In the genomic region with DNA sequence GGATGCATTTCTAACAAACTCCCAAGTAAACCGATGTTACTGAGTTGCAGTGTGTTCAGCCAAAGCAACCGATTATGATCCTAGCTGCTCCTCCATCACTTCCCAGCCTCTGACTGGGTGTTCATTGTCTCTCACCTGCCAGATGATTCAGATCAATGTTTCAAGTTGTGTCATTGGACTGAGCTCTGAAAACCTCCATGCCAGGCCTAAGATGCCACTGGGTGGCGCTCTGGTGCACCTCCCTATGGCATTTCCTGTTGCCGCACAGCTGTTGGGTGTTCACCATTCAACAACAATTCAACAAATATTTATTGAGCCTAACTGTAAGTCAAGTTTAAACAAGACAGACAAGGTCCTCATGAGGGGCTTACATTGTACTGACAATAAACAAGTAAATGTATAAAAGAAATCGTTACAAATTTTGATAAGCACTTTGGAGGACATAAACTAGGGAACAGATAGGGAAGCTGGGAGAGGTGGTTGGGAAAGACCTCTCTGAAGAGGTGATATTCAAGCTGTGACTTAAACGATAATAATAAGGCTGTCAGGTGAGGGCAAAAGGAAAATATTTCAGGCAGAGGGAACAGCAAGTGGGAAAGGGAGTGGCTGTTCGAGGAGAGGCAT, we compare ENCODE assay signal across 8 cellular contexts. TPM values are rescaled to one million over a fixed set of nuclear protein-coding genes. Genes with fewer than 3 reads are reported as not detected.
DNase-seq lines count a peak whose midpoint lies in the region; ATAC-seq and TF ChIP-seq lines count a peak whose summit lies in the region.

No MANE protein-coding gene starts in this region.

- 44 to 46% methylated on average over 5 to 7 of the region's 7 CpGs for WGBS in upper lobe of left lung, 2 donors

- no peaks in the 10 kb centered on the region for H3K9me3 Mint-ChIP-seq in activated CD8-positive, alpha-beta T cell treated with anti-CD3 and anti-CD28 coated beads for 36 hours

- CTCF ChIA-PET in activated CD8-positive, alpha-beta T cell treated with anti-CD3 and anti-CD28 coated beads for 36 hours (lab: Charles Lee): interaction anchor here (0.8 to 12.7 kb wide), 43 partner anchors 9 to 282 kb away, joined by 3 to 282 read pairs (median 5); partner anchors contain the start of gene CCSER2

- TF ChIP-seq CTCF in activated CD8-positive, alpha-beta T cell treated with anti-CD3 and anti-CD28 coated beads for 36 hours (IDR thresholded peaks at IDR 0.05): peak; percentile 75
- TF ChIP-seq CTCF in neural cell (IDR thresholded peaks at IDR 0.05; ENCODE audit: poor library complexity, severe bottlenecking): peak; percentile 43
- TF ChIP-seq CTCF in upper lobe of left lung (IDR thresholded peaks at IDR 0.05): peak; percentile 45 to 57 (median 54)

- no peak overlapping the region for H3K4me3 ChIP-seq in neural cell (ENCODE audit: low read length)
- H3K4me3 ChIP-seq in upper lobe of left lung: no peak overlapping the region

- no peaks in the 10 kb centered on the region for H3K9me2 ChIP-seq in neural cell (ENCODE audit: insufficient read depth, low read length)

- POLR2A ChIA-PET in activated CD8-positive, alpha-beta T cell treated with anti-CD3 and anti-CD28 coated beads for 36 hours (lab: Charles Lee): interaction anchor here (0.7 to 1.1 kb wide), 2 partner anchors 9 to 61 kb away, joined by 3 read pairs; partner anchors contain the start of gene CCSER2

- peaks cover 20% of the 10 kb centered on the region for H3K27me3 Mint-ChIP-seq in activated CD8-positive, alpha-beta T cell treated with anti-CD3 and anti-CD28 coated beads for 36 hours

- no peak for TF ChIP-seq POLR2A in upper lobe of left lung (IDR thresholded peaks at IDR 0.05)

- no peak overlapping the region for H2AFZ ChIP-seq in neural cell (ENCODE audit: low read depth, low read length)

- no peaks in the 10 kb centered on the region for H3K79me2 ChIP-seq in neural cell (replicated peaks; ENCODE audit: insufficient read depth, low read length)

- no peaks in the 10 kb centered on the region for H3K9me3 ChIP-seq in neural cell (ENCODE audit: low read length)
- no peaks in the 10 kb centered on the region for H3K9me3 ChIP-seq in upper lobe of left lung

- TF ChIP-seq RAD21 in neural cell (conservative IDR thresholded peaks at IDR 0.05): no peak

- no peaks in the 10 kb centered on the region for H3K36me3 ChIP-seq in neural cell (ENCODE audit: insufficient read depth, low read length)
- H3K36me3 ChIP-seq in upper lobe of left lung: no peaks in the 10 kb centered on the region

- H3K36me3 Mint-ChIP-seq in activated CD8-positive, alpha-beta T cell treated with anti-CD3 and anti-CD28 coated beads for 36 hours (ENCODE audit: low read depth): no peaks in the 10 kb centered on the region

- no peaks in the 10 kb centered on the region for H3K27me3 ChIP-seq in neural cell (ENCODE audit: insufficient read depth, low read depth, low read length)
- no peaks in the 10 kb centered on the region for H3K27me3 ChIP-seq in upper lobe of left lung

- ATAC-seq in GM21360 (IDR thresholded peaks at IDR 0.05; ENCODE audit: unreplicated experiment) (peak; percentile 68), upper lobe of left lung (ENCODE audit: low FRiP score in 2 of 2) (no peak)
- ATAC-seq in activated CD8-positive, alpha-beta T cell treated with anti-CD3 and anti-CD28 coated beads for 36 hours: peak; percentile 88

- H3K9ac ChIP-seq in neural cell (ENCODE audit: low read length): no peak overlapping the region

- DNase-seq in AG20443 (ENCODE audit: low spot score) (peak; percentile 65), NCI-H1930 (lab: John Stamatoyannopoulos, UW) (peak; percentile 1 to 5), epithelial cell of prostate (ENCODE audit: low read depth, low spot score) (no peak), upper lobe of left lung (peak in 1 of 2 donors; percentile 59), NCI-H524 treated with DMSO at 0.1 percent for 48 hours (lab: John Stamatoyannopoulos, UW) (no peak)
- DNase-seq in activated CD8-positive, alpha-beta T cell treated with anti-CD3 and anti-CD28 coated beads for 36 hours: peak; percentile 93

- H3K4me1 ChIP-seq in upper lobe of left lung: peaks cover 0 to 8% (median 7%) of the 10 kb centered on the region in 4 donors

- H3K27ac ChIP-seq in epithelial cell of prostate: peak overlapping the region; percentile 90
- H3K27ac ChIP-seq in neural cell (ENCODE audit: low read length): no peak overlapping the region
- H3K27ac ChIP-seq in upper lobe of left lung: no peak overlapping the region

- intact Hi-C loops in activated CD8-positive, alpha-beta T cell treated with anti-CD3 and anti-CD28 coated beads for 36 hours (cut with micrococcal nuclease): loop anchor here (5.0 kb wide), 1 partner anchor 65 kb away; no protein-coding TSS in a partner anchor

- no peaks in the 10 kb centered on the region for H3F3A ChIP-seq in neural cell (ENCODE audit: insufficient read depth, low read length, poor library complexity, severe bottlenecking)

- no peaks in the 10 kb centered on the region for H4K20me1 ChIP-seq in neural cell (ENCODE audit: insufficient read depth)

- no peak for TF ChIP-seq EP300 in neural cell (conservative IDR thresholded peaks at IDR 0.05; ENCODE audit: poor library complexity, severe bottlenecking)
- no peak for TF ChIP-seq EP300 in upper lobe of left lung (IDR thresholded peaks at IDR 0.05)

- H3K4me2 ChIP-seq in neural cell (ENCODE audit: low read length): no peak overlapping the region

- peaks cover 19% of the 10 kb centered on the region for H3K4me1 Mint-ChIP-seq in activated CD8-positive, alpha-beta T cell treated with anti-CD3 and anti-CD28 coated beads for 36 hours (ENCODE audit: low read depth)

- H3K27ac Mint-ChIP-seq in activated CD8-positive, alpha-beta T cell treated with anti-CD3 and anti-CD28 coated beads for 36 hours: peak overlapping the region; percentile 30

- H3K4me3 Mint-ChIP-seq in activated CD8-positive, alpha-beta T cell treated with anti-CD3 and anti-CD28 coated beads for 36 hours: no peak overlapping the region

TF ChIP-seq in neural cell, 6 proteins besides CTCF, POLR2A, EP300 and RAD21:
- no peak for TF ChIP-seq MXI1 (conservative IDR thresholded peaks at IDR 0.05; ENCODE audit: poor library complexity, severe bottlenecking)
- TF ChIP-seq, protein P1, sequence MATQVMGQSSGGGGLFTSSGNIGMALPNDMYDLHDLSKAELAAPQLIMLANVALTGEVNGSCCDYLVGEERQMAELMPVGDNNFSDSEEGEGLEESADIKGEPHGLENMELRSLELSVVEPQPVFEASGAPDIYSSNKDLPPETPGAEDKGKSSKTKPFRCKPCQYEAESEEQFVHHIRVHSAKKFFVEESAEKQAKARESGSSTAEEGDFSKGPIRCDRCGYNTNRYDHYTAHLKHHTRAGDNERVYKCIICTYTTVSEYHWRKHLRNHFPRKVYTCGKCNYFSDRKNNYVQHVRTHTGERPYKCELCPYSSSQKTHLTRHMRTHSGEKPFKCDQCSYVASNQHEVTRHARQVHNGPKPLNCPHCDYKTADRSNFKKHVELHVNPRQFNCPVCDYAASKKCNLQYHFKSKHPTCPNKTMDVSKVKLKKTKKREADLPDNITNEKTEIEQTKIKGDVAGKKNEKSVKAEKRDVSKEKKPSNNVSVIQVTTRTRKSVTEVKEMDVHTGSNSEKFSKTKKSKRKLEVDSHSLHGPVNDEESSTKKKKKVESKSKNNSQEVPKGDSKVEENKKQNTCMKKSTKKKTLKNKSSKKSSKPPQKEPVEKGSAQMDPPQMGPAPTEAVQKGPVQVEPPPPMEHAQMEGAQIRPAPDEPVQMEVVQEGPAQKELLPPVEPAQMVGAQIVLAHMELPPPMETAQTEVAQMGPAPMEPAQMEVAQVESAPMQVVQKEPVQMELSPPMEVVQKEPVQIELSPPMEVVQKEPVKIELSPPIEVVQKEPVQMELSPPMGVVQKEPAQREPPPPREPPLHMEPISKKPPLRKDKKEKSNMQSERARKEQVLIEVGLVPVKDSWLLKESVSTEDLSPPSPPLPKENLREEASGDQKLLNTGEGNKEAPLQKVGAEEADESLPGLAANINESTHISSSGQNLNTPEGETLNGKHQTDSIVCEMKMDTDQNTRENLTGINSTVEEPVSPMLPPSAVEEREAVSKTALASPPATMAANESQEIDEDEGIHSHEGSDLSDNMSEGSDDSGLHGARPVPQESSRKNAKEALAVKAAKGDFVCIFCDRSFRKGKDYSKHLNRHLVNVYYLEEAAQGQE (IDR thresholded peaks at IDR 0.05; ENCODE audit: borderline replicate concordance): no peak
- TF ChIP-seq TAF1 (IDR thresholded peaks at IDR 0.05; ENCODE audit: low read depth): no peak
- no peak for TF ChIP-seq POLR2AphosphoS5 (IDR thresholded peaks at IDR 0.05)
- peak; percentile 31 for TF ChIP-seq SMC3 (conservative IDR thresholded peaks at IDR 0.05; ENCODE audit: poor library complexity)
- TF ChIP-seq EZH2 (IDR thresholded peaks at IDR 0.05; ENCODE audit: borderline replicate concordance, insufficient read depth, low read length, poor library complexity, severe bottlenecking): no peak

RNA-seq across cellular contexts. Expression of gene RGR, which starts 22.8 kb away (rescaled TPM):
- total RNA-seq in activated CD8-positive, alpha-beta T cell treated with anti-CD3 and anti-CD28 coated beads for 36 hours: not detected
- not detected in 2 replicates for polyA plus RNA-seq in neural cell
- polyA minus RNA-seq in neural cell: not detected in 2 replicates
- total RNA-seq in upper lobe of left lung: 10 to 100 TPM in 1 of 6 donors, under 1 TPM in 2, not detected in 3; 0.49 to 14.7 (median 0.91) TPM

RNA-seq across cellular contexts. Expression of gene LRIT1, which starts 26.3 kb away (rescaled TPM):
- not detected for total RNA-seq in activated CD8-positive, alpha-beta T cell treated with anti-CD3 and anti-CD28 coated beads for 36 hours
- polyA plus RNA-seq in neural cell: not detected in 2 replicates
- not detected in 2 replicates for polyA minus RNA-seq in neural cell
- not detected for total RNA-seq in upper lobe of left lung

RNA-seq across cellular contexts. Expression of gene LRIT2, which starts 42.3 kb away (rescaled TPM):
- total RNA-seq in activated CD8-positive, alpha-beta T cell treated with anti-CD3 and anti-CD28 coated beads for 36 hours: not detected
- not detected in 2 replicates for polyA plus RNA-seq in neural cell
- polyA minus RNA-seq in neural cell: not detected in 2 replicates
- total RNA-seq in upper lobe of left lung: not detected

Comparison
In these comparisons a context has a peak if more than half of its experiments do, and no peak if none do; other contexts are left out.
1. DNase-seq: peak in AG20443 (single experiment), NCI-H1930 (2 of 2) and activated CD8-positive, alpha-beta T cell treated with anti-CD3 and anti-CD28 coated beads for 36 hours (single experiment); none in epithelial cell of prostate (single experiment) and NCI-H524 treated with DMSO at 0.1 percent for 48 hours (single experiment).
2. ATAC-seq: peak in GM21360 (single experiment) and activated CD8-positive, alpha-beta T cell treated with anti-CD3 and anti-CD28 coated beads for 36 hours (single experiment); none in upper lobe of left lung (0 of 2).
3. Peak in every context shown above with its lines, with median percentiles within 50 percentile points of each other: CTCF ChIP-seq.